In the genomic region with DNA sequence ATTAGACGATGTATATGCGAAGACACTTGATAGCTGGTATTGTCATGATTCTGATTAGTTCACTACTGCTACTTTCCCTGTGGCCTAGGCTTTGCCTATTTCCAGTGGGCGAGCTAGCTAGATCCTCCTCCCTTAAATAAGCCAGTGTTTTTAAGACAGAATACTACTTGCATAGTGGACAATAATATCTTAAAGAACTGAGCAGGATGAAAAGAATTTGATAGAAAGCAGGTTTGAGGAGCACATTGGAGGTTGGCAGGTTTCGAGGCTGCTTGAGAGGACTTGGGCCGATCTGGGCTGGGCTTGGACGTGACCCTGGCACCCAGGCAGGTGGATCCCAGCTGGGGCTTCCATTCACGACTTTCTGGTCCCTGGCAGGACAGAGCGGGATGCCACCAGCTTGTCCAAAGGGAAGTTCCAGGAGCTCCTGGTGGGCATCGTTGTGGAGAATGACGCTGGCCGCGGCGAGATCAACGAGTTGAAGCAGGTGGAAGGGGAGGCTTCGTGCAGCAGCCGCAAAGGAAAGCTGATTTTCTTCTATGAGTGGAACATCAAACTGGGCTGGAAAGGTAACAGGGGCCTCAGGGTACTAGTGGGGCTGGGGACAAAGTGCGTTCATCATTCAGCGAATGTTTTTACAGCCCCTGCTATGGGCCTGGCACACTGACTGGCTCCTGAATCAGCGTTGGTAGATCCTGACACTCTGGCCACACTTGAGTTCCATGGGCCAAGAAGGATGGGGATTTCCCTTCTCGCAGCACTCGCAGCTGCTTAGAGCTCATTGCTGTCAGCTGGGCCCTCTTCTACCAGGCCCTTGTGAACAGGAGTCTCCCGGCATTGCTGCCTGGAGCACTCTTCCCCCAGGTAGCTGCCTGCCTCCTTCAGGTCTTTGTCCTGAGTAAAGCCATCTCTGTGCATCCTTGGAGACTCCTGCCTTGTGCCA, we compare ENCODE assay signal across 9 cellular contexts. TPM values are rescaled to one million over a fixed set of nuclear protein-coding genes. Genes with fewer than 3 reads are reported as not detected.
DNase-seq lines count a peak whose midpoint lies in the region; ATAC-seq, FAIRE-seq and TF ChIP-seq lines count a peak whose summit lies in the region.
"Had no signal": no experiment of that assay in that cellular context is flagged by ENCODE, and none has a peak within 500 bp of the region (broad histone marks: within the 10 kb centered on the region; RNA-seq: fewer than 3 reads in every experiment).

No MANE protein-coding gene starts in this region.

- ATAC-seq in heart left ventricle (no peak), left ventricle myocardium superior (no peak), GM21576 (IDR thresholded peaks at IDR 0.05; ENCODE audit: unreplicated experiment) (no peak)

- peak overlapping the region; percentile 85 for H3K27ac Mint-ChIP-seq in activated T-helper 2 cell treated with anti-CD3 and anti-CD28 coated beads, Interferon-gamma antibody, Interleukin-2, Interleukin-4, amounts not matched to agents 10 μg/mL and 5 μg/mL and 100 μg/mL, durations not matched to agents 14 hours and 24 hours and 36 hours

- no peak for FAIRE-seq in keratinocyte (lab: Jason Lieb, UNC)
- no peak for FAIRE-seq in urothelium cell line (lab: Jason Lieb, UNC)
- FAIRE-seq: endometrium had no signal

- peaks cover 55% of the 10 kb centered on the region for H3K36me3 Mint-ChIP-seq in activated T-helper 2 cell treated with anti-CD3 and anti-CD28 coated beads, Interferon-gamma antibody, Interleukin-2, Interleukin-4, amounts not matched to agents 10 μg/mL and 5 μg/mL and 100 μg/mL, durations not matched to agents 14 hours and 24 hours and 36 hours (ENCODE audit: low read depth)

- H3K4me1 ChIP-seq in heart left ventricle, result peaks cover 0 to 57% (median 48%) of the 10 kb centered on the region in 12 donors
- peaks cover 37% of the 10 kb centered on the region for H3K4me1 ChIP-seq in keratinocyte (ENCODE audit: control insufficient read depth, extremely low read depth, insufficient read depth, low read length)
- H3K4me1 ChIP-seq in tibial nerve, result peaks cover 0 to 58% (median 35%) of the 10 kb centered on the region in 4 donors

- H3K9me1 ChIP-seq in keratinocyte (ENCODE audit: control insufficient read depth, extremely low read depth, insufficient read depth, low read length), result no peaks in the 10 kb centered on the region

- H3K79me2 ChIP-seq in keratinocyte (ENCODE audit: control insufficient read depth, insufficient read depth, low read length), result peaks cover 8% of the 10 kb centered on the region

- H3K4me3 Mint-ChIP-seq in activated T-helper 2 cell treated with anti-CD3 and anti-CD28 coated beads, Interferon-gamma antibody, Interleukin-2, Interleukin-4, amounts not matched to agents 10 μg/mL and 5 μg/mL and 100 μg/mL, durations not matched to agents 14 hours and 24 hours and 36 hours (ENCODE audit: low read depth), result peak overlapping the region; percentile 92

- H2AFZ ChIP-seq in keratinocyte (ENCODE audit: control insufficient read depth, low read length), result no peak overlapping the region

- 89 to 92% (median 91%) methylated on average over 22 of the region's 22 CpGs for WGBS in heart left ventricle, 4 donors
- 89 to 90% methylated on average over 22 of the region's 22 CpGs for WGBS in tibial nerve, 2 donors

- peak overlapping the region; percentile 88 for H3K4me2 ChIP-seq in keratinocyte (ENCODE audit: control insufficient read depth, extremely low read depth, insufficient read depth, low read depth, low read length)

- TF ChIP-seq CTCF in heart left ventricle (IDR thresholded peaks at IDR 0.05), result no peak
- no peak for TF ChIP-seq CTCF in keratinocyte (optimal IDR thresholded peaks at IDR 0.05 in 1 of 3, IDR thresholded peaks at IDR 0.05 in 1 of 3, conservative IDR thresholded peaks at IDR 0.05 in 1 of 3; ENCODE audit: extremely low read depth in 1 of 3, insufficient read depth in 2 of 3, low read length in 3 of 3)
- no peak for TF ChIP-seq CTCF in tibial nerve (IDR thresholded peaks at IDR 0.05)

- TF ChIP-seq POLR2A in heart left ventricle (IDR thresholded peaks at IDR 0.05), result peak in 1 of 2 donors; percentile 9
- no peak for TF ChIP-seq POLR2A in tibial nerve (IDR thresholded peaks at IDR 0.05)

- intact Hi-C loops in heart left ventricle (cut with DNase I) (loop anchor here in 2 of 10 donors (5.0 kb wide), 2 partner anchors 112 to 293 kb away; a partner anchor contains a TSS), left ventricle myocardium superior (cut with micrococcal nuclease) (no loop called here)
- intact Hi-C loops in activated T-helper 2 cell treated with anti-CD3 and anti-CD28 coated beads, Interferon-gamma antibody, Interleukin-2, Interleukin-4, amounts not matched to agents 10 μg/mL and 5 μg/mL and 100 μg/mL, durations not matched to agents 14 hours and 24 hours and 36 hours (cut with micrococcal nuclease), result loop anchor here (5.0 kb wide), 1 partner anchor 372 kb away; no protein-coding TSS in a partner anchor

- no peaks in the 10 kb centered on the region for H3K9me3 Mint-ChIP-seq in activated T-helper 2 cell treated with anti-CD3 and anti-CD28 coated beads, Interferon-gamma antibody, Interleukin-2, Interleukin-4, amounts not matched to agents 10 μg/mL and 5 μg/mL and 100 μg/mL, durations not matched to agents 14 hours and 24 hours and 36 hours

- H3K9ac ChIP-seq in keratinocyte (ENCODE audit: control insufficient read depth, extremely low read depth, insufficient read depth, low read length), result peak overlapping the region; percentile 88

- H3K9me3 ChIP-seq in heart left ventricle (no peaks in the 10 kb centered on the region), keratinocyte (ENCODE audit: control insufficient read depth, low read depth, low read length) (no peaks in the 10 kb centered on the region), tibial nerve (no peaks in the 10 kb centered on the region)

- H3K27me3 Mint-ChIP-seq in activated T-helper 2 cell treated with anti-CD3 and anti-CD28 coated beads, Interferon-gamma antibody, Interleukin-2, Interleukin-4, amounts not matched to agents 10 μg/mL and 5 μg/mL and 100 μg/mL, durations not matched to agents 14 hours and 24 hours and 36 hours (ENCODE audit: low read depth), result peaks cover 6% of the 10 kb centered on the region

- peaks cover 53% of the 10 kb centered on the region for H3K4me1 Mint-ChIP-seq in activated T-helper 2 cell treated with anti-CD3 and anti-CD28 coated beads, Interferon-gamma antibody, Interleukin-2, Interleukin-4, amounts not matched to agents 10 μg/mL and 5 μg/mL and 100 μg/mL, durations not matched to agents 14 hours and 24 hours and 36 hours (ENCODE audit: low read depth)

- DNase-seq in heart left ventricle, result peak in 2 of 5 donors; percentile 36 to 57
- no peak for DNase-seq in left ventricle myocardium superior
- DNase-seq in activated T-helper 2 cell treated with anti-CD3 and anti-CD28 coated beads, Interferon-gamma antibody, Interleukin-2, Interleukin-4, amounts not matched to agents 10 μg/mL and 5 μg/mL and 100 μg/mL, durations not matched to agents 14 hours and 24 hours and 36 hours (ENCODE audit: low spot score), result no peak
- DNase-seq in keratinocyte (ENCODE audit: low read depth, low spot score), result no peak
- DNase-seq in tibial nerve (ENCODE audit: low spot score in 2 of 2), result no peak
- DNase-seq in NK-92 treated with Interleukin-12 subunit alpha and Interleukin-12 subunit beta, amount 100 ng/mL, for 24 hours (lab: John Stamatoyannopoulos, UW), result no peak
- no peak for DNase-seq in urothelium cell line (ENCODE audit: low spot score)

- dilution Hi-C loops in keratinocyte (cut with MboI; ENCODE audit: extremely low pct_ligation_motif_present, low sequenced_read_pairs), result no loop called here

- TF ChIP-seq EP300 in tibial nerve (IDR thresholded peaks at IDR 0.05), result no peak

- H3K36me3 ChIP-seq in heart left ventricle (peaks cover 0 to 44% (median 34%) of the 10 kb centered on the region in 9 donors), keratinocyte (ENCODE audit: control insufficient read depth in 2 of 2, extremely low read depth in 1 of 2, insufficient read depth in 2 of 2, low read length in 2 of 2) (peaks cover 8 to 32% of the 10 kb centered on the region in 2 experiments), tibial nerve (peaks cover 0 to 44% (median 9%) of the 10 kb centered on the region in 3 donors)

- H3K27ac ChIP-seq in heart left ventricle (peak overlapping the region in 11 of 12 donors; percentile 48 to 100 (median 98)), keratinocyte (ENCODE audit: control insufficient read depth, insufficient read depth, low read length) (peak overlapping the region; percentile 85), tibial nerve (peak overlapping the region in 3 of 4 donors; percentile 98 to 100 (median 100))

- peak overlapping the region in 8 of 12 donors; percentile 66 to 90 (median 80) for H3K4me3 ChIP-seq in heart left ventricle
- H3K4me3 ChIP-seq in keratinocyte (ENCODE audit: control insufficient read depth in 2 of 3, extremely low read depth in 1 of 3, insufficient read depth in 2 of 3, low read depth in 1 of 3, low read length in 3 of 3), result peak overlapping the region in 2 of 3 experiments; percentile 69 to 78
- H3K4me3 ChIP-seq in tibial nerve, result peak overlapping the region in 3 of 4 donors; percentile 76 to 98 (median 84)

- H3K27me3 ChIP-seq in heart left ventricle (no peaks in the 10 kb centered on the region), keratinocyte (ENCODE audit: control insufficient read depth, extremely low read depth, insufficient read depth, low read length) (no peaks in the 10 kb centered on the region), tibial nerve (no peaks in the 10 kb centered on the region)

- no peaks in the 10 kb centered on the region for H4K20me1 ChIP-seq in keratinocyte (ENCODE audit: control insufficient read depth, extremely low read depth, insufficient read depth, low read length)

RNA-seq across cellular contexts. Expression of a gene that starts 16.9 kb away (rescaled TPM):
- total RNA-seq in heart left ventricle (10 to 100 TPM; 12.3 to 38.4 (median 17.7) TPM), left ventricle myocardium superior (28.0 TPM), tibial nerve (10 to 100 TPM in 3 of 4 donors, 1 to 10 TPM in 1; 8.4 to 28.6 (median 21.2) TPM)
- polyA plus RNA-seq in heart left ventricle (10 to 100 TPM; 16.6 to 51.8 TPM), keratinocyte (14.1 to 24.3 TPM (median 20.9 TPM) in 3 replicates)
- 7.7 and 7.9 TPM in 2 replicates for total RNA-seq in activated T-helper 2 cell treated with anti-CD3 and anti-CD28 coated beads, Interferon-gamma antibody, Interleukin-2, Interleukin-4, amounts not matched to agents 10 μg/mL and 5 μg/mL and 100 μg/mL, durations not matched to agents 14 hours and 24 hours and 36 hours
- polyA plus RNA-seq in keratinocyte (2011; ENCODE audit: low read depth), result 13.1 TPM
- polyA plus RNA-seq in keratinocyte (2011; cell fraction: cytosol; rRNA removed), result 22.9 and 25.1 TPM in 2 replicates
- 8.1 and 14.2 TPM in 2 replicates for polyA plus RNA-seq in keratinocyte (2011; cell fraction: nucleus; rRNA removed)
- polyA plus RNA-seq in keratinocyte (2012; ENCODE audit: low replicate concordance), result 12.3 and 23.5 TPM in 2 replicates
- 2.3 to 7.5 TPM (median 2.7 TPM) in 3 replicates for polyA minus RNA-seq in keratinocyte
- polyA minus RNA-seq in keratinocyte (2011; cell fraction: cytosol; rRNA and poly(A)+ RNA removed), result 10.0 TPM
- polyA minus RNA-seq in keratinocyte (2011; cell fraction: nucleus; rRNA and poly(A)+ RNA removed), result 0.74 and 1.6 TPM in 2 replicates
